3 cellular contexts compared by ENCODE assay signal in the genomic region with DNA sequence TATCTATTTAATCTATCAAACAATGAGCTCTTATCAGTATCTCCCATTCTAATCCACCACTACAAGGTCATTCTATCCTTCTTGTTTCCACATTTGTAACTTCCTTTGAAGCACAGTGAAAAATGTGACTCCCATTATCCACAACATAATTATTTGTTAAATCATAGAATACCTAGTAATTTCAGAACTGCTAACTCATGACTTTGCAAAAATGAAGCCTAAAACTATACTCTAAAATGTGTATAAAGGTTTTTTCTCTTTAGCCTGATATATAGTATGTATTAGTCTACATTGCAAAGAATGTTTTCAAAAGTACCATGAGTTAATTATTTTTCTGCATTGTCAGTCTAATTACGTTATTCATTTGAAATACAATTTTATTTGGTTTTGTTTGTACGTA.
TF ChIP-seq lines count a peak whose summit lies in the region.

No MANE protein-coding gene starts in this region.

TF ChIP-seq in HepG2, 621 proteins besides CTCF, POLR2A, EP300 and RAD21:
- peak; percentile 21; the same call in 1 of the 2 replicates for TF ChIP-seq MAFF (IDR thresholded peaks at IDR 0.05; ENCODE audit: low read depth, low read length)
- peak; percentile 29 to 44; a peak in 2 of 4 replicates for TF ChIP-seq MAFK (conservative IDR thresholded peaks at IDR 0.05 in 1 of 2, IDR thresholded peaks at IDR 0.05 in 1 of 2; ENCODE audit: low read length in 2 of 2)
- TF ChIP-seq ZNF598 (CRISPR knock-in tag; IDR thresholded peaks at IDR 0.05; ENCODE audit: borderline replicate concordance), result no peak

TF ChIP-seq in IMR-90, 13 proteins besides CTCF, POLR2A, EP300 and RAD21:
- TF ChIP-seq, protein P1, sequence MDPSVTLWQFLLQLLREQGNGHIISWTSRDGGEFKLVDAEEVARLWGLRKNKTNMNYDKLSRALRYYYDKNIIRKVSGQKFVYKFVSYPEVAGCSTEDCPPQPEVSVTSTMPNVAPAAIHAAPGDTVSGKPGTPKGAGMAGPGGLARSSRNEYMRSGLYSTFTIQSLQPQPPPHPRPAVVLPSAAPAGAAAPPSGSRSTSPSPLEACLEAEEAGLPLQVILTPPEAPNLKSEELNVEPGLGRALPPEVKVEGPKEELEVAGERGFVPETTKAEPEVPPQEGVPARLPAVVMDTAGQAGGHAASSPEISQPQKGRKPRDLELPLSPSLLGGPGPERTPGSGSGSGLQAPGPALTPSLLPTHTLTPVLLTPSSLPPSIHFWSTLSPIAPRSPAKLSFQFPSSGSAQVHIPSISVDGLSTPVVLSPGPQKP (IDR thresholded peaks at IDR 0.05; ENCODE audit: borderline replicate concordance, low read depth, low read length), result no peak
- TF ChIP-seq MAFK (IDR thresholded peaks at IDR 0.05; ENCODE audit: low read depth, low read length), result peak; percentile 17; the same call in 1 of the 2 replicates
TF ChIP-seq in IMR-90: peak in this region for 1.

TF ChIP-seq in K562, 482 proteins besides CTCF, POLR2A, EP300 and RAD21:
- no peak for TF ChIP-seq STAG1 (CRISPR knock-in tag; IDR thresholded peaks at IDR 0.05; ENCODE audit: borderline replicate concordance)
- peak; percentile 14; the same call in 1 of the 2 replicates for TF ChIP-seq NFE2 (IDR thresholded peaks at IDR 0.05; ENCODE audit: low read depth)
- no peak for TF ChIP-seq CREB1 (IDR thresholded peaks at IDR 0.05)
- TF ChIP-seq CREB1 (CRISPR knock-in tag; IDR thresholded peaks at IDR 0.05), result no peak
- TF ChIP-seq MAFF (IDR thresholded peaks at IDR 0.05; ENCODE audit: low read length), result peak; percentile 37; the same call in 1 of the 2 replicates
- peak; percentile 92 for TF ChIP-seq ZNF316 (IDR thresholded peaks at IDR 0.05)
- TF ChIP-seq MAFG (tag; conservative IDR thresholded peaks at IDR 0.05), result peak; percentile 79
- TF ChIP-seq MAFK (IDR thresholded peaks at IDR 0.05; ENCODE audit: low read length), result peak; percentile 40; the same call in 1 of the 2 replicates
- TF ChIP-seq C11orf30 (IDR thresholded peaks at IDR 0.05; ENCODE audit: low read depth), result peak; percentile 80
- no peak for TF ChIP-seq ZFPM2 (CRISPR knock-in tag; IDR thresholded peaks at IDR 0.05)
